In genomic region chr2:113950856-113951380, GRCh38 we compare ENCODE assay signal across 7 cellular contexts.
A peak's percentile ranks its signal among the peaks of the same experiment; 100 is the strongest.
DNase-seq lines count a peak whose midpoint lies in the region; ATAC-seq, FAIRE-seq and TF ChIP-seq lines count a peak whose summit lies in the region.
"Not testable (repeated sequence)": the region's sequence is repeated elsewhere in the genome, so short reads cannot be mapped to it uniquely, and the experiment has no call there.

No MANE protein-coding gene starts in this region.

- POLR2A ChIA-PET in naive thymus-derived CD4-positive, alpha-beta T cell (lab: Charles Lee) = not testable (repeated sequence)

- H3K36me3 ChIP-seq in naive thymus-derived CD4-positive, alpha-beta T cell (ENCODE audit: control insufficient read depth in 2 of 3, insufficient read depth in 3 of 3, low read length in 3 of 3) = peaks cover 26 to 70% (median 47%) of the 10 kb centered on the region in 3 experiments

- not testable (repeated sequence) for H3K9me3 ChIP-seq in naive thymus-derived CD4-positive, alpha-beta T cell (ENCODE audit: control insufficient read depth in 2 of 3, low read length in 3 of 3)

- peak; percentile 47 for ATAC-seq in activated T-helper 17 cell treated with anti-CD3 and anti-CD28 coated beads, Interleukin-2, amount 50 U/mL, for 72 hours (replicated peaks)
- peak; percentile 38 for ATAC-seq in naive thymus-derived CD4-positive, alpha-beta T cell
- not testable (repeated sequence) for ATAC-seq in stimulated activated naive B cell treated with anti-CD40 and anti-IgM and Interleukin-4, amounts not matched to agents 10 μg/mL and 1 μg/mL and 100 μg/mL, for 72 hours (replicated peaks)

- not testable (repeated sequence) for DNase-seq in GM12891 (ENCODE audit: insufficient read length, low spot score); activated CD4-positive, alpha-beta T cell treated with anti-CD3 and anti-CD28 coated beads, Interleukin-2, amount 10 ng/mL, durations not matched to agents 24 days and 14 days; naive thymus-derived CD4-positive, alpha-beta T cell; stimulated activated naive B cell treated with anti-CD40 and anti-IgM and Interleukin-4, amounts not matched to agents 10 μg/mL and 1 μg/mL and 100 μg/mL, for 72 hours
- DNase-seq in SIG-M5 treated with dmso at 0.1 percent for 504 hours (lab: John Stamatoyannopoulos, UW; ENCODE audit: unreplicated experiment) = peak; percentile 15
- peak; percentile 27 for DNase-seq in amniotic epithelial cell (ENCODE audit: low read depth)

- not testable (repeated sequence) for H3K4me3 ChIP-seq in naive thymus-derived CD4-positive, alpha-beta T cell (ENCODE audit: low read length)

- H3K27me3 Mint-ChIP-seq in activated CD4-positive, alpha-beta T cell treated with anti-CD3 and anti-CD28 coated beads, Interleukin-2, amount 10 ng/mL, durations not matched to agents 24 days and 14 days; activated T-helper 17 cell treated with anti-CD3 and anti-CD28 coated beads, Interleukin-2, amount 50 U/mL, for 72 hours; naive thymus-derived CD4-positive, alpha-beta T cell; stimulated activated naive B cell treated with anti-CD40 and anti-IgM and Interleukin-4, amounts not matched to agents 10 μg/mL and 1 μg/mL and 100 μg/mL, for 72 hours: not testable (repeated sequence)

- FAIRE-seq in GM12891 (lab: Jason Lieb, UNC) = not testable (repeated sequence)

- not testable (repeated sequence) for H3K27ac ChIP-seq in naive thymus-derived CD4-positive, alpha-beta T cell (ENCODE audit: low read depth, low read length)

- CTCF ChIA-PET in naive thymus-derived CD4-positive, alpha-beta T cell (lab: Charles Lee) = not testable (repeated sequence)

- intact Hi-C loops in activated CD4-positive, alpha-beta T cell treated with anti-CD3 and anti-CD28 coated beads, Interleukin-2, amount 10 ng/mL, durations not matched to agents 24 days and 14 days (cut with micrococcal nuclease); naive thymus-derived CD4-positive, alpha-beta T cell (cut with micrococcal nuclease): not testable (repeated sequence)

- peak overlapping the region; percentile 1 for H3K27ac Mint-ChIP-seq in activated CD4-positive, alpha-beta T cell treated with anti-CD3 and anti-CD28 coated beads, Interleukin-2, amount 10 ng/mL, durations not matched to agents 24 days and 14 days
- not testable (repeated sequence) for H3K27ac Mint-ChIP-seq in activated T-helper 17 cell treated with anti-CD3 and anti-CD28 coated beads, Interleukin-2, amount 50 U/mL, for 72 hours
- peak overlapping the region in 3 of 9 donors; percentile 14 to 43 (median 26) for H3K27ac Mint-ChIP-seq in naive thymus-derived CD4-positive, alpha-beta T cell
- H3K27ac Mint-ChIP-seq in stimulated activated naive B cell treated with anti-CD40 and anti-IgM and Interleukin-4, amounts not matched to agents 10 μg/mL and 1 μg/mL and 100 μg/mL, for 72 hours = peak overlapping the region; percentile 65

- not testable (repeated sequence) for H3K27me3 ChIP-seq in naive thymus-derived CD4-positive, alpha-beta T cell (ENCODE audit: control insufficient read depth in 2 of 2, insufficient read depth in 2 of 2, low read length in 2 of 2)

- not testable (repeated sequence) for H3K9me3 Mint-ChIP-seq in activated CD4-positive, alpha-beta T cell treated with anti-CD3 and anti-CD28 coated beads, Interleukin-2, amount 10 ng/mL, durations not matched to agents 24 days and 14 days; activated T-helper 17 cell treated with anti-CD3 and anti-CD28 coated beads, Interleukin-2, amount 50 U/mL, for 72 hours; naive thymus-derived CD4-positive, alpha-beta T cell; stimulated activated naive B cell treated with anti-CD40 and anti-IgM and Interleukin-4, amounts not matched to agents 10 μg/mL and 1 μg/mL and 100 μg/mL, for 72 hours

- TF ChIP-seq POLR2A in GM12891 (IDR thresholded peaks at IDR 0.05; ENCODE audit: low read depth, low read length) = not testable (repeated sequence)

- peaks cover 62% of the 10 kb centered on the region for H3K36me3 Mint-ChIP-seq in activated CD4-positive, alpha-beta T cell treated with anti-CD3 and anti-CD28 coated beads, Interleukin-2, amount 10 ng/mL, durations not matched to agents 24 days and 14 days (ENCODE audit: low read depth)
- not testable (repeated sequence) for H3K36me3 Mint-ChIP-seq in activated T-helper 17 cell treated with anti-CD3 and anti-CD28 coated beads, Interleukin-2, amount 50 U/mL, for 72 hours (ENCODE audit: low read depth)
- peaks cover 26 to 60% (median 43%) of the 10 kb centered on the region in 5 donors for H3K36me3 Mint-ChIP-seq in naive thymus-derived CD4-positive, alpha-beta T cell
- H3K36me3 Mint-ChIP-seq in stimulated activated naive B cell treated with anti-CD40 and anti-IgM and Interleukin-4, amounts not matched to agents 10 μg/mL and 1 μg/mL and 100 μg/mL, for 72 hours = peaks cover 46 to 58% of the 10 kb centered on the region in 2 donors

- not testable (repeated sequence) for H3K4me1 Mint-ChIP-seq in activated CD4-positive, alpha-beta T cell treated with anti-CD3 and anti-CD28 coated beads, Interleukin-2, amount 10 ng/mL, durations not matched to agents 24 days and 14 days
- peaks cover 12% of the 10 kb centered on the region for H3K4me1 Mint-ChIP-seq in activated T-helper 17 cell treated with anti-CD3 and anti-CD28 coated beads, Interleukin-2, amount 50 U/mL, for 72 hours
- H3K4me1 Mint-ChIP-seq in naive thymus-derived CD4-positive, alpha-beta T cell = peaks cover 7 to 34% (median 25%) of the 10 kb centered on the region in 7 donors
- peaks cover 7 to 20% of the 10 kb centered on the region in 2 donors for H3K4me1 Mint-ChIP-seq in stimulated activated naive B cell treated with anti-CD40 and anti-IgM and Interleukin-4, amounts not matched to agents 10 μg/mL and 1 μg/mL and 100 μg/mL, for 72 hours

- not testable (repeated sequence) for H3K4me1 ChIP-seq in naive thymus-derived CD4-positive, alpha-beta T cell (ENCODE audit: control insufficient read depth in 2 of 2, insufficient read depth in 2 of 2, low read length in 2 of 2)

- H3K4me3 Mint-ChIP-seq in activated CD4-positive, alpha-beta T cell treated with anti-CD3 and anti-CD28 coated beads, Interleukin-2, amount 10 ng/mL, durations not matched to agents 24 days and 14 days; activated T-helper 17 cell treated with anti-CD3 and anti-CD28 coated beads, Interleukin-2, amount 50 U/mL, for 72 hours; naive thymus-derived CD4-positive, alpha-beta T cell; stimulated activated naive B cell treated with anti-CD40 and anti-IgM and Interleukin-4, amounts not matched to agents 10 μg/mL and 1 μg/mL and 100 μg/mL, for 72 hours: not testable (repeated sequence)

TF ChIP-seq in GM12891, 5 proteins besides CTCF, POLR2A, EP300 and RAD21:
- 0 out of 2 replicates have a peak, but pooled peaks have one; percentile 54 for TF ChIP-seq POLR2AphosphoS5 (IDR thresholded peaks at IDR 0.05; ENCODE audit: low read depth, low read length)
TF ChIP-seq in GM12891: peak in this region for 1; not testable (repeated sequence) for 4.
